Comparison of ENCODE assay signal across 8 cellular contexts in the genomic region with DNA sequence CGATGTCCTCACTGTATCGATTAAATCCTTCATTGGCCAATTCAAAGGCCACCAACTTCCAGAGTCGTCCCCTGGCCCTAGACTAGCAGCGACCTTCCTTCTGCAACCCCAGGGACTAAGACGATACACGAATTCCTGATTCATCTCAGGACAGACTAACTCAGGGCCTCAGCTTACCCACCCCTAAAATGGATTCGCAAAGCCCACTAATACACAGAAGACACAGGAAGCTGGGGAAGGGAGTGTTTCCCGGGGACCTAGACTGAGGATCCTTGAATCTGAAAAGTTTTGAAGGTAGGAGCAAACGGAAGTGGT. TPM values are rescaled to one million over a fixed set of nuclear protein-coding genes. Genes with fewer than 3 reads are reported as not detected.
DNase-seq lines count a peak whose midpoint lies in the region; TF ChIP-seq lines count a peak whose summit lies in the region.

No MANE protein-coding gene starts in this region.

- peaks cover 38% of the 10 kb centered on the region for H3K36me3 Mint-ChIP-seq in endodermal cell (ENCODE audit: low read depth)

- TF ChIP-seq CTCF in DOHH2 (IDR thresholded peaks at IDR 0.05; ENCODE audit: low read depth, low read length, poor library complexity, severe bottlenecking) (no peak), endodermal cell (conservative IDR thresholded peaks at IDR 0.05) (no peak), osteoblast (IDR thresholded peaks at IDR 0.05; ENCODE audit: extremely low read depth, low read depth, low read length) (no peak)

- H3K4me3 ChIP-seq in DOHH2 (ENCODE audit: low read length), result peak overlapping the region; percentile 89
- peak overlapping the region; percentile 69 for H3K4me3 ChIP-seq in NT2/D1 (ENCODE audit: insufficient read length, low read depth)
- peak overlapping the region; percentile 93 for H3K4me3 ChIP-seq in endodermal cell (ENCODE audit: low read length)
- peak overlapping the region; percentile 96 for H3K4me3 ChIP-seq in osteoblast (ENCODE audit: insufficient read depth, low read length)

- no peaks in the 10 kb centered on the region for H3K27me3 ChIP-seq in DOHH2 (ENCODE audit: control insufficient read depth, low read length)
- H3K27me3 ChIP-seq in NT2/D1 (ENCODE audit: insufficient read depth, insufficient read length), result no peaks in the 10 kb centered on the region
- H3K27me3 ChIP-seq in endodermal cell (ENCODE audit: control insufficient read depth, insufficient read depth, low read length, poor library complexity, severe bottlenecking), result no peaks in the 10 kb centered on the region
- H3K27me3 ChIP-seq in osteoblast (ENCODE audit: insufficient read depth, low read length), result no peaks in the 10 kb centered on the region

- H3K9me3 Mint-ChIP-seq in endodermal cell, result peaks cover 3% of the 10 kb centered on the region

- no peaks in the 10 kb centered on the region for H3K27me3 Mint-ChIP-seq in endodermal cell (ENCODE audit: insufficient read depth)

- H3K4me2 ChIP-seq in DOHH2 (ENCODE audit: low read length) (peak overlapping the region; percentile 81), osteoblast (ENCODE audit: insufficient read depth, low read length) (peak overlapping the region; percentile 99)

- peak overlapping the region; percentile 80 for H3K4me3 Mint-ChIP-seq in endodermal cell

- H3K4me1 ChIP-seq in DOHH2 (ENCODE audit: control insufficient read depth, low read length), result peaks cover 26% of the 10 kb centered on the region
- no peaks in the 10 kb centered on the region for H3K4me1 ChIP-seq in NT2/D1 (ENCODE audit: insufficient read depth, insufficient read length)
- H3K4me1 ChIP-seq in endodermal cell (ENCODE audit: control insufficient read depth, insufficient read depth, low read length), result no peaks in the 10 kb centered on the region
- peaks cover 32% of the 10 kb centered on the region for H3K4me1 ChIP-seq in osteoblast (ENCODE audit: insufficient read depth, low read length)

- peak overlapping the region; percentile 92 for H3K27ac Mint-ChIP-seq in endodermal cell

- H3K27ac ChIP-seq in DOHH2 (ENCODE audit: low read depth, low read length) (peak overlapping the region; percentile 77), endodermal cell (ENCODE audit: low read depth, low read length) (peak overlapping the region; percentile 69), osteoblast (ENCODE audit: low read depth, low read length) (peak overlapping the region; percentile 95)

- H3K9me2 ChIP-seq in DOHH2 (replicated peaks; ENCODE audit: control insufficient read depth, low read length), result no peaks in the 10 kb centered on the region

- DNase-seq in NT2/D1 (ENCODE audit: low read depth, low spot score), result no peak
- no peak for DNase-seq in endodermal cell
- no peak for DNase-seq in osteoblast (ENCODE audit: insufficient read length, low spot score, missing footprints)
- DNase-seq in stimulated activated CD4-positive, alpha-beta T cell treated with anti-CD3 and anti-CD28 coated beads, Interleukin-2, amount 100 ng/mL, for 24 hours, result no peak
- no peak for DNase-seq in T-helper 9 cell
- no peak for DNase-seq in pons (ENCODE audit: low spot score)
- no peak for DNase-seq in cortex of kidney (lab: John Stamatoyannopoulos, UW)

- peaks cover 5% of the 10 kb centered on the region; the same call in 1 of the 2 replicates for H3F3A ChIP-seq in DOHH2 (ENCODE audit: control insufficient read depth, insufficient read depth)

- H3K36me3 ChIP-seq in DOHH2 (ENCODE audit: control insufficient read depth, low read length) (peaks cover 56% of the 10 kb centered on the region), NT2/D1 (ENCODE audit: insufficient read depth, insufficient read length, low read length) (peaks cover 53% of the 10 kb centered on the region), endodermal cell (ENCODE audit: control insufficient read depth, insufficient read depth, low read length) (peaks cover 37% of the 10 kb centered on the region), osteoblast (ENCODE audit: insufficient read depth, low read length) (peaks cover 34% of the 10 kb centered on the region)

- H3K4me1 Mint-ChIP-seq in endodermal cell, result peaks cover 20% of the 10 kb centered on the region

- H3K79me2 ChIP-seq in DOHH2 (ENCODE audit: control insufficient read depth, low read length) (peaks cover 40% of the 10 kb centered on the region), osteoblast (ENCODE audit: insufficient read depth, low read length) (peaks cover 54% of the 10 kb centered on the region)

- H3K9ac ChIP-seq in NT2/D1 (ENCODE audit: insufficient read length, low read depth) (peak overlapping the region; percentile 95), endodermal cell (ENCODE audit: extremely low read depth, low read length, poor library complexity, severe bottlenecking) (peak overlapping the region; percentile 96)

- H3K9me3 ChIP-seq in DOHH2 (ENCODE audit: control insufficient read depth, insufficient read depth, low read length) (no peaks in the 10 kb centered on the region), NT2/D1 (ENCODE audit: insufficient read depth, low read length) (no peaks in the 10 kb centered on the region), endodermal cell (ENCODE audit: control insufficient read depth, low read length) (no peaks in the 10 kb centered on the region), osteoblast (ENCODE audit: low read depth, low read length) (no peaks in the 10 kb centered on the region)

- H4K20me1 ChIP-seq in DOHH2 (ENCODE audit: control insufficient read depth, insufficient read depth, low read depth, low read length), result no peaks in the 10 kb centered on the region
- peaks cover 20% of the 10 kb centered on the region for H4K20me1 ChIP-seq in osteoblast (ENCODE audit: insufficient read depth, low read length)

- H2AFZ ChIP-seq in osteoblast (ENCODE audit: low read length), result peak overlapping the region; percentile 85

- WGBS in endodermal cell (ENCODE audit: insufficient coverage in 1 of 2, insufficient read length in 1 of 2), 2 experiments, result 6 to 7% methylated on average over 6 to 9 of the region's 9 CpGs

RNA-seq across cellular contexts. Expression of a gene that starts 0.5 kb away (rescaled TPM):
- 100 to 1,000 TPM in 1 of 2 donors, 10 to 100 TPM in 1; 92.0 to 104 TPM for total RNA-seq in endodermal cell
- 114 TPM for polyA plus RNA-seq in endodermal cell (2013, experiment 1 of 2)
- 111 TPM for polyA plus RNA-seq in endodermal cell (2013, experiment 2 of 2)
- total RNA-seq in osteoblast, result 131 and 138 TPM in 2 replicates

RNA-seq across cellular contexts. Expression of a gene that starts 3.1 kb away (rescaled TPM):
- total RNA-seq in endodermal cell, result not detected
- polyA plus RNA-seq in endodermal cell (2013, experiment 1 of 2), result 0.21 TPM
- polyA plus RNA-seq in endodermal cell (2013, experiment 2 of 2), result not detected
- total RNA-seq in osteoblast, result not detected in 2 replicates

RNA-seq across cellular contexts. Expression of a gene that starts 9.9 kb away (rescaled TPM):
- total RNA-seq in endodermal cell, result 10 to 100 TPM; 51.2 to 54.9 TPM
- 53.3 TPM for polyA plus RNA-seq in endodermal cell (2013, experiment 1 of 2)
- 61.5 TPM for polyA plus RNA-seq in endodermal cell (2013, experiment 2 of 2)
- total RNA-seq in osteoblast, result 21.7 and 23.0 TPM in 2 replicates

RNA-seq across cellular contexts. Expression of a gene that starts 21.9 kb away (rescaled TPM):
- total RNA-seq in endodermal cell, result 1 to 10 TPM; 8.0 to 9.5 TPM
- 4.5 TPM for polyA plus RNA-seq in endodermal cell (2013, experiment 1 of 2)
- polyA plus RNA-seq in endodermal cell (2013, experiment 2 of 2), result 9.0 TPM
- total RNA-seq in osteoblast, result 5.1 and 6.2 TPM in 2 replicates

RNA-seq across cellular contexts. Expression of a gene that starts 22.2 kb away (rescaled TPM):
- total RNA-seq in endodermal cell (100 to 1,000 TPM; 130 to 132 TPM), osteoblast (176 and 182 TPM in 2 replicates)
- polyA plus RNA-seq in endodermal cell (2013, experiment 1 of 2), result 181 TPM
- 168 TPM for polyA plus RNA-seq in endodermal cell (2013, experiment 2 of 2)
